Comparison of ENCODE assay signal across 1 cellular context in the genomic region with DNA sequence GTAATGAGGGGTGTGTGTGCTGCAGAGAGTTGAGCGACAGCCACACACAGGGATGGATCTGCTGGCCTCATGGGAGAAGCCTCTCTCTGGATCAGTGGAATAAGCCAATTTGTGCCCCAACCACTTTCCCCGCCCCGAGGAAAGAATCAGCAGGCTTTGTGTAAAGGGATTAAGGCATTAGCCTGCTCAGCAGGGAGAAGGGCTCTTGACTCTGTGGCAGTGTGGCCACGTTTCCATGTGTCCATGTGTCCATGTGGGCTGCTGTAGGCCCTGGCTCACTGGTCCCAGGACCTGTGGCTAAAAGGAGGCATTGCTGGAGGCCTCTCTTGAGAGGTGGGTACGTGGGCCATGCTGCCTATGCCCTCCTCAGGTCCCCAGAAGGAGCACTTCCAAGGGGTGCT.
TF ChIP-seq lines count a peak whose summit lies in the region.

No MANE protein-coding gene starts in this region.

TF ChIP-seq in IMR-90, 13 proteins besides CTCF, POLR2A, EP300 and RAD21:
- TF ChIP-seq FOS (IDR thresholded peaks at IDR 0.05; ENCODE audit: low read depth, low read length) (no peak), RCOR1 (IDR thresholded peaks at IDR 0.05; ENCODE audit: insufficient replicate concordance, low read length) (no peak), MAZ (IDR thresholded peaks at IDR 0.05; ENCODE audit: borderline replicate concordance, low read depth, low read length) (no peak), MXI1 (IDR thresholded peaks at IDR 0.05; ENCODE audit: borderline replicate concordance, low read depth, low read length) (no peak), RFX5 (IDR thresholded peaks at IDR 0.05; ENCODE audit: low read depth, low read length) (no peak), MAFK (IDR thresholded peaks at IDR 0.05; ENCODE audit: low read depth, low read length) (no peak), SMC3 (IDR thresholded peaks at IDR 0.05; ENCODE audit: low read depth, low read length) (no peak), CHD1 (IDR thresholded peaks at IDR 0.05; ENCODE audit: low read depth, low read length) (no peak), NFE2L2 (IDR thresholded peaks at IDR 0.05; ENCODE audit: low read depth, low read length) (no peak), CEBPB (IDR thresholded peaks at IDR 0.05; ENCODE audit: low read depth, low read length) (no peak), BHLHE40 (IDR thresholded peaks at IDR 0.05; ENCODE audit: low read depth, low read length) (no peak)
- TF ChIP-seq, protein P1, sequence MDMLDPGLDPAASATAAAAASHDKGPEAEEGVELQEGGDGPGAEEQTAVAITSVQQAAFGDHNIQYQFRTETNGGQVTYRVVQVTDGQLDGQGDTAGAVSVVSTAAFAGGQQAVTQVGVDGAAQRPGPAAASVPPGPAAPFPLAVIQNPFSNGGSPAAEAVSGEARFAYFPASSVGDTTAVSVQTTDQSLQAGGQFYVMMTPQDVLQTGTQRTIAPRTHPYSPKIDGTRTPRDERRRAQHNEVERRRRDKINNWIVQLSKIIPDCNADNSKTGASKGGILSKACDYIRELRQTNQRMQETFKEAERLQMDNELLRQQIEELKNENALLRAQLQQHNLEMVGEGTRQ (IDR thresholded peaks at IDR 0.05; ENCODE audit: low read depth, low read length) = no peak
- TF ChIP-seq, protein P2, sequence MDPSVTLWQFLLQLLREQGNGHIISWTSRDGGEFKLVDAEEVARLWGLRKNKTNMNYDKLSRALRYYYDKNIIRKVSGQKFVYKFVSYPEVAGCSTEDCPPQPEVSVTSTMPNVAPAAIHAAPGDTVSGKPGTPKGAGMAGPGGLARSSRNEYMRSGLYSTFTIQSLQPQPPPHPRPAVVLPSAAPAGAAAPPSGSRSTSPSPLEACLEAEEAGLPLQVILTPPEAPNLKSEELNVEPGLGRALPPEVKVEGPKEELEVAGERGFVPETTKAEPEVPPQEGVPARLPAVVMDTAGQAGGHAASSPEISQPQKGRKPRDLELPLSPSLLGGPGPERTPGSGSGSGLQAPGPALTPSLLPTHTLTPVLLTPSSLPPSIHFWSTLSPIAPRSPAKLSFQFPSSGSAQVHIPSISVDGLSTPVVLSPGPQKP (IDR thresholded peaks at IDR 0.05; ENCODE audit: borderline replicate concordance, low read depth, low read length) = no peak
